Comparison of ENCODE assay signal across 8 cellular contexts in the genomic region with DNA sequence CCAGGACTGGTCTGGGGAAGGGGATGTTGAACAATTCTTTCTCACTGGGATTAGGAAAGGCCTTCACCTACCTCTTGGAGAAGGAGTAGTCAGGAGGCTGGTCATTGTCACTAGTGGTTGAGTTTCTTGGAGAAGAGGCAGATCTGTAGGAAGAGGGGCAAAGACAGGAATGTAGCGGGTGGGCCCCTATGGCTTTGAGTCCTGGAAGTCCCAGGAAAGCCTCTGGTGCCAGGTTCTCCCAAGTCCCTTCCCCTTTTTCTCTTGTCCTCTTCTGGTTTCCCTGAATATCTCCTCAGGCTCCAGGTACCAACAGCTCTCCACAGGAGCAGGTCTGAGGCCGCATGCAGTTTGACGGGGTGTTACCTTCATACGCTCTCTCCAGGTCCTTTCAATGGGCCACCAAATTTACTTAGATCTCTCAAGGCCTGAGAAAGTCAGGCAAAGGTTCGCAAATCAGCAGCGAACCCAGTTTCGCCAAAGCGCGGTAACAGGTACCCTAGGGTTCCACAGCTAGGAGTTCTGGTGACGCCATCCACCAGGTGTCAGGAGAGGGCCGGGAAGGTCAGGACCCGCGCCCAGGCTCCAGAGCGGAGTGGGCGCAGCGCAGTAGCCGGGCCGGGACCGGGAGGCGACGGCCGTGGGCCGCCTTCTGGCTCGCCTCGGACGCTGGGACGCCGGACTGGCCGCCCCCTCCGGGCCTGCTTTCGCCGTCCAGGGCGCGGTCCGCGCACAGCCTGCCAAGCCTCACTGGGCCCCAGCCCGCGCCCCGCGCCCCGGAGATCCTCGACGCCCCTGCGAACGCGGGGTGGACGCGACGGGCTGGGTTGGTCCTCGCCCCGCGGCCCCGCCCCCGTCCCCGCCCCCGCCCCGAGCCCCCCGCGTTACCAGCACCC. TPM values are rescaled to one million over a fixed set of nuclear protein-coding genes. Genes with fewer than 3 reads are reported as not detected.
DNase-seq lines count a peak whose midpoint lies in the region; ATAC-seq and TF ChIP-seq lines count a peak whose summit lies in the region.

No MANE protein-coding gene starts in this region.

- DNase-seq in BE2C, result peak; percentile 68
- peak; percentile 79 for DNase-seq in HuH-7.5 (ENCODE audit: low spot score)
- peak; percentile 17 for DNase-seq in activated CD4-positive, CD25-positive, alpha-beta regulatory T cell treated with anti-CD3 and anti-CD28 coated beads, Interleukin-2, amount 50 U/mL, for 16 hours (ENCODE audit: low read depth, low spot score)
- peak; percentile 72 for DNase-seq in lung (ENCODE audit: low spot score)
- peak; percentile 30 for DNase-seq in stimulated activated CD8-positive, alpha-beta memory T cell treated with anti-CD3 and anti-CD28 coated beads, Interleukin-4, amount 100 ng/mL, for 24 hours (ENCODE audit: low read depth)
- DNase-seq in superior temporal gyrus (ENCODE audit: extremely low spot score), result no peak

- intact Hi-C loops in dendritic cell treated with granulocyte-macrophage colony-stimulating factor and Interleukin-4, amounts not matched to agents 40 ng/mL and 50 ng/mL, for 4 days (cut with micrococcal nuclease), result loop anchor here (2.0 kb wide), 1 partner anchor 23 kb away; no protein-coding TSS in a partner anchor

- H3K27me3 ChIP-seq in BE2C (no peaks in the 10 kb centered on the region), lung (ENCODE audit: control insufficient read depth, insufficient read depth) (no peaks in the 10 kb centered on the region)

- H3K9me3 ChIP-seq in BE2C (no peaks in the 10 kb centered on the region), lung (ENCODE audit: control insufficient read depth in 2 of 2, insufficient read depth in 1 of 2, low read length in 1 of 2) (no peaks in the 10 kb centered on the region)

- whole genome bisulfite sequencing in lung, 2 donors, result 8 to 14% methylated on average over 31 to 59 of the region's 59 CpGs

- TF ChIP-seq CTCF in BE2C (IDR thresholded peaks at IDR 0.05; ENCODE audit: low read depth, low read length) (peak; percentile 53), lung (IDR thresholded peaks at IDR 0.05; ENCODE audit: control extremely low read depth, extremely low read depth) (peak; percentile 31)

- no peaks in the 10 kb centered on the region for H3K36me3 ChIP-seq in BE2C
- peaks cover 0 to 2% of the 10 kb centered on the region in 2 donors for H3K36me3 ChIP-seq in lung (ENCODE audit: control insufficient read depth in 2 of 2, insufficient read depth in 2 of 2, low read length in 2 of 2)

- H3K9me3 Mint-ChIP-seq in dendritic cell treated with granulocyte-macrophage colony-stimulating factor and Interleukin-4, amounts not matched to agents 40 ng/mL and 50 ng/mL, for 4 days, result no peaks in the 10 kb centered on the region

- H3K4me1 Mint-ChIP-seq in dendritic cell treated with granulocyte-macrophage colony-stimulating factor and Interleukin-4, amounts not matched to agents 40 ng/mL and 50 ng/mL, for 4 days (ENCODE audit: low read depth), result peaks cover 20% of the 10 kb centered on the region

- no peaks in the 10 kb centered on the region for H3K4me1 ChIP-seq in BE2C
- peaks cover 0 to 10% of the 10 kb centered on the region in 2 donors for H3K4me1 ChIP-seq in lung (ENCODE audit: control insufficient read depth in 2 of 2, insufficient read depth in 2 of 2, low read length in 2 of 2)

- peak overlapping the region; percentile 43 for H3K27ac Mint-ChIP-seq in dendritic cell treated with granulocyte-macrophage colony-stimulating factor and Interleukin-4, amounts not matched to agents 40 ng/mL and 50 ng/mL, for 4 days

- peak overlapping the region; percentile 60 for H3K4me3 Mint-ChIP-seq in dendritic cell treated with granulocyte-macrophage colony-stimulating factor and Interleukin-4, amounts not matched to agents 40 ng/mL and 50 ng/mL, for 4 days

- H3K36me3 Mint-ChIP-seq in dendritic cell treated with granulocyte-macrophage colony-stimulating factor and Interleukin-4, amounts not matched to agents 40 ng/mL and 50 ng/mL, for 4 days (ENCODE audit: low read depth), result no peaks in the 10 kb centered on the region

- H3K27ac ChIP-seq in lung (ENCODE audit: low read depth in 1 of 2, low read length in 1 of 2), result peak overlapping the region in 1 of 2 donors; percentile 97

- H3K27me3 Mint-ChIP-seq in dendritic cell treated with granulocyte-macrophage colony-stimulating factor and Interleukin-4, amounts not matched to agents 40 ng/mL and 50 ng/mL, for 4 days, result peaks cover 45% of the 10 kb centered on the region

- ATAC-seq in GM19463 (IDR thresholded peaks at IDR 0.05; ENCODE audit: unreplicated experiment) (peak; percentile 27), lung (ENCODE audit: insufficient read depth, low FRiP score) (peak; percentile 77)

- H3K4me3 ChIP-seq in BE2C (ENCODE audit: low read depth, low read length) (peak overlapping the region; percentile 75), lung (peak overlapping the region; percentile 81)

RNA-seq across cellular contexts. Expression of a gene that starts 0.8 kb away (rescaled TPM):
- 5.8 TPM for polyA plus RNA-seq in BE2C (2012; ENCODE audit: insufficient read depth, insufficient read length, low read depth)
- 10 to 100 TPM in 1 of 2 donors, 1 to 10 TPM in 1; 9.7 to 26.0 TPM for total RNA-seq in lung
- 10 to 100 TPM; 17.0 to 17.3 TPM for polyA plus RNA-seq in lung

RNA-seq across cellular contexts. Expression of a gene that starts 30.8 kb away (rescaled TPM):
- polyA plus RNA-seq in BE2C (2012; ENCODE audit: insufficient read depth, insufficient read length, low read depth), result 320 TPM
- 100 to 1,000 TPM; 186 to 215 TPM for total RNA-seq in lung
- 100 to 1,000 TPM; 146 to 644 TPM for polyA plus RNA-seq in lung

RNA-seq across cellular contexts. Expression of a gene that starts 51.6 kb away (rescaled TPM):
- polyA plus RNA-seq in BE2C (2012; ENCODE audit: insufficient read depth, insufficient read length, low read depth), result 13.6 TPM
- 10 to 100 TPM in 1 of 2 donors, 1 to 10 TPM in 1; 9.1 to 16.1 TPM for total RNA-seq in lung
- 1 to 10 TPM; 3.0 to 9.4 TPM for polyA plus RNA-seq in lung

RNA-seq across cellular contexts. Expression of a gene that starts 54.6 kb away (rescaled TPM):
- not detected for polyA plus RNA-seq in BE2C (2012; ENCODE audit: insufficient read depth, insufficient read length, low read depth)
- 10 to 100 TPM; 13.4 to 22.9 TPM for total RNA-seq in lung
- 10 to 100 TPM; 12.0 to 54.5 TPM for polyA plus RNA-seq in lung
